In the genomic region with DNA sequence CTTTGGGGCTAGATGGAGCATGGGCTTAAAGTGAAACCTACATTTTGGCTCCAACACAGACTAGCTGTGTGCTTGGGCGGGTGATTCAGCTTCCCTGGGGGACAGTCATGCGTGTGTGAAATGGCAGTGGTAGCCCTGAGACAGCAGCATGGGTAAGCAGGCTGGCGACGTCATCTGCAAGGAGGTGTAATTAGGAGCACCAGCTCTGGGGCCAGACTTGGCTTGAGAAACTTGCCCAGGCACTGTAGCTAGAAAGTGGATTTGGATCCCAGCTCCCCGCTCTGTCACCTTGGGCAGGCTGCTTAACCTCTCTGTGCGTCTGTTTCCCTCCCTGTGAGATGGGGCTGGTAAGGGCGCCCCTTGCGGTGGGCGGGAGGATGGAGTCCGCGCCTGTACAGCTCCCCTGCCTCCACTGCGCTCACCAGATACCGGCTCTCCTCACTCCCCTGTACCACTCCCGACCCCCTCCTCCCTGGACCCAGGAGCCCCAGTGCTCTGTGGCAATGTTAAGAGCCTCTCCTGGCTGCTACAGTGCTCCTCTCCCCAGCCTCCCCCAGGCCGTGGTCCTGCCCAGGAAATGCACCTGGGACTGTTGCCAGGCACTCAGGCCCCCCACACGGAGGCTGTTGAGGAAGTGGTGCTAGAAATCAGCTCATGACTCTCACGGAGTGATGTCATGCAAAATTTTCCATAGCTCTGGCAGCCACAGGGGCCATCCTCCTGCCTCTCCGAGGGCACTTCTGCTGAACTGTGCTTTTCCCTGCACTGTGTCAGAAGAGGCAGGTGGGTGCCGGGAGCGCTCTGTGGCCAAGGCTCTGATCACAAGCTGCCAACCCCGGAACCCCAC, we compare ENCODE assay signal across 8 cellular contexts. TPM values are rescaled to one million over a fixed set of nuclear protein-coding genes. Genes with fewer than 3 reads are reported as not detected.
DNase-seq lines count a peak whose midpoint lies in the region; ATAC-seq and TF ChIP-seq lines count a peak whose summit lies in the region.

No MANE protein-coding gene starts in this region.

- peak; percentile 73 for TF ChIP-seq CTCF in choroid plexus epithelial cell (conservative IDR thresholded peaks at IDR 0.05; ENCODE audit: low read depth, low read length)

- ATAC-seq in HG03039 (IDR thresholded peaks at IDR 0.05; ENCODE audit: unreplicated experiment) = peak; percentile 76

- DNase-seq in NCI-H146 (lab: John Stamatoyannopoulos, UW) (peak; percentile 46), NCI-H146 treated with DMSO at 0.1 percent for 48 hours (lab: John Stamatoyannopoulos, UW; ENCODE audit: unreplicated experiment) (no peak), NCI-H2227 (lab: John Stamatoyannopoulos, UW; ENCODE audit: unreplicated experiment) (peak; percentile 43), choroid plexus epithelial cell (ENCODE audit: low read depth) (peak; percentile 99), lung microvascular endothelial cell (ENCODE audit: low read depth in 2 of 2) (peak; percentile 99)
- peak; percentile 80 to 86 for DNase-seq in activated CD4-positive, alpha-beta T cell treated with anti-CD3 and anti-CD28 coated beads for 4 hours
- peak; percentile 67 to 78 for DNase-seq in stimulated activated CD8-positive, alpha-beta memory T cell treated with anti-CD3 and anti-CD28 coated beads, Interleukin-15, amount 100 ng/mL, for 4 hours (ENCODE audit: low read depth in 2 of 2)

- H3K4me3 ChIP-seq in choroid plexus epithelial cell (ENCODE audit: low read depth, low read length) = peak overlapping the region; percentile 24

RNA-seq across cellular contexts. Expression of gene SYNJ2, which starts 44.6 kb away (rescaled TPM):
- total RNA-seq in lung microvascular endothelial cell = 12.1 and 22.0 TPM in 2 replicates
